Comparison of ENCODE assay signal across 15 cellular contexts in the genomic region with DNA sequence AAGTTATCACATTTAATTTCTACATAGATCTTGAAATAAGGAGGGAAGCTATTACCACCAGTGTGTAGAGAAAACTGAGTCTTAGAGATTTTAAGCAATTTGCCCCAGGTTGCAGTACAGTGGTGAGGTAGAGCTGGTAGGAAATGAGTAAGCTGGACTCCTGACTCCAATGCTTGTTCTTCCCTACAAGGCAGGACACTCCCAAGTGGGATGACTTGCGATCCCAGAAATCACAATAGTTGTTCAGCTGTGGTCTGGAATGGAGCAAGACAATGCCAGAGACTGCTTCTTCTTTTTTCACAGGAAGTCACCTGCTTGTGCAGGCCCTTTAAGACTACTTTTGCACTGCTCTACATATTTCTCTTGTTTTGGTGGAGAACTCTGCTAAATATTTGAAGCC.
"Had no signal": no experiment of that assay in that cellular context is flagged by ENCODE, and none has a peak within 500 bp of the region (broad histone marks: within the 10 kb centered on the region; RNA-seq: fewer than 3 reads in every experiment).

No MANE protein-coding gene starts in this region.

- H3K27me3 Mint-ChIP-seq: activated B cell treated with CpG ODN at 0.5 μM for 24 hours; activated CD4-positive, alpha-beta T cell treated with anti-CD3 and anti-CD28 coated beads, Interleukin-2, amount 10 ng/mL, durations not matched to agents 24 days and 14 days; effector memory CD8-positive, alpha-beta T cell had no signal

- ATAC-seq: effector memory CD8-positive, alpha-beta T cell; heart left ventricle had no signal

- H3K27ac ChIP-seq: coronary artery, esophagus muscularis mucosa, heart left ventricle, left ventricle myocardium inferior, neutrophil, tibial artery, vagina had no signal

- H3K27ac Mint-ChIP-seq: activated B cell treated with CpG ODN at 0.5 μM for 24 hours; activated CD4-positive, alpha-beta T cell treated with anti-CD3 and anti-CD28 coated beads, Interleukin-2, amount 10 ng/mL, durations not matched to agents 24 days and 14 days; effector memory CD8-positive, alpha-beta T cell had no signal

- H3K4me3 Mint-ChIP-seq: activated B cell treated with CpG ODN at 0.5 μM for 24 hours; activated CD4-positive, alpha-beta T cell treated with anti-CD3 and anti-CD28 coated beads, Interleukin-2, amount 10 ng/mL, durations not matched to agents 24 days and 14 days; effector memory CD8-positive, alpha-beta T cell had no signal

- H3K9me3 Mint-ChIP-seq: effector memory CD8-positive, alpha-beta T cell had no signal

- H3K4me1 Mint-ChIP-seq: activated B cell treated with CpG ODN at 0.5 μM for 24 hours; activated CD4-positive, alpha-beta T cell treated with anti-CD3 and anti-CD28 coated beads, Interleukin-2, amount 10 ng/mL, durations not matched to agents 24 days and 14 days had no signal

- DNase-seq: activated B cell treated with CpG ODN at 0.5 μM for 24 hours; activated CD4-positive, alpha-beta T cell treated with anti-CD3 and anti-CD28 coated beads, Interleukin-2, amount 10 ng/mL, durations not matched to agents 24 days and 14 days; activated naive CD4-positive, alpha-beta T cell treated with Interleukin-2 at 50 U/mL for 16 hours; central memory CD4-positive, alpha-beta T cell; effector memory CD8-positive, alpha-beta T cell; heart left ventricle; left ventricle myocardium inferior; mesendoderm; small intestine; T-helper 2 cell; tibial artery had no signal
